8 cellular contexts compared by ENCODE assay signal in the genomic region with DNA sequence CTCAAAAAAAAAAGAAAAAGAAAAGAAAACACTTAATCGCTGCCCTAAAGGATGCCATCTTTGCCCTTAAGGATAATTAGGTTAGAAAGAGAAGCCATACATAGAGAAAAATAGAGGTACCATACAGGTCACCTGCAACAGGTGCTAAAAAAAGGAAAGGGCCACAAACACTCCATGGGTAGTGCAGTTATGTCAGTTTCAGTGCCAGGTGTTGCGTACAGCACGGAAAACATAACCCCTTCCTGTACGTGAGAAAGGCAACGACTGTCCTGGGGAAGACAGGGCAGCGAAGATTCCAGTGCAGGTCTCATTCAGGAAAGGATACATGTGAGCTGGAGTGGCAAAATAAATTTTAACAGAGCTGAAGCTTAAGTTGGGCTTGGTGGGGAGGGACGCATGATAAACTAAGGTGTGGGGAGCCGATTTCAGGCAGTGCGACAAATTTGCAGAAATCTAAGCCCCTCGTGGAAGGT. TPM values are rescaled to one million over a fixed set of nuclear protein-coding genes. Genes with fewer than 3 reads are reported as not detected.
DNase-seq lines count a peak whose midpoint lies in the region; ATAC-seq and TF ChIP-seq lines count a peak whose summit lies in the region.

No MANE protein-coding gene starts in this region.

- intact Hi-C loops in dendritic cell treated with granulocyte-macrophage colony-stimulating factor and Interleukin-4, amounts not matched to agents 40 ng/mL and 50 ng/mL, for 4 days (cut with micrococcal nuclease), result no loop called here
- intact Hi-C loops in natural killer cell (cut with micrococcal nuclease), result loop anchor here (1.0 kb wide), 1 partner anchor 65 kb away; the partner anchor contains the start of gene TFCP2

- H3K4me1 Mint-ChIP-seq in dendritic cell treated with granulocyte-macrophage colony-stimulating factor and Interleukin-4, amounts not matched to agents 40 ng/mL and 50 ng/mL, for 4 days (ENCODE audit: low read depth), result peaks cover 43% of the 10 kb centered on the region
- peaks cover 39 to 44% of the 10 kb centered on the region in 2 donors for H3K4me1 Mint-ChIP-seq in natural killer cell

- H3K27me3 Mint-ChIP-seq in dendritic cell treated with granulocyte-macrophage colony-stimulating factor and Interleukin-4, amounts not matched to agents 40 ng/mL and 50 ng/mL, for 4 days, result peaks cover 2% of the 10 kb centered on the region
- H3K27me3 Mint-ChIP-seq in natural killer cell (ENCODE audit: low read depth in 2 of 2), result no peaks in the 10 kb centered on the region

- H3K9me3 Mint-ChIP-seq in dendritic cell treated with granulocyte-macrophage colony-stimulating factor and Interleukin-4, amounts not matched to agents 40 ng/mL and 50 ng/mL, for 4 days, result no peaks in the 10 kb centered on the region
- H3K9me3 Mint-ChIP-seq in natural killer cell, result no peaks in the 10 kb centered on the region

- peak; percentile 4 for ATAC-seq in GM21381 (IDR thresholded peaks at IDR 0.05; ENCODE audit: unreplicated experiment)
- no peak for ATAC-seq in natural killer cell
- ATAC-seq in HG02973 (IDR thresholded peaks at IDR 0.05; ENCODE audit: unreplicated experiment), result no peak

- TF ChIP-seq CTCF in BE2C (IDR thresholded peaks at IDR 0.05; ENCODE audit: low read depth, low read length) (no peak), natural killer cell (IDR thresholded peaks at IDR 0.05) (no peak)

- peak overlapping the region; percentile 85 for H3K4me3 Mint-ChIP-seq in dendritic cell treated with granulocyte-macrophage colony-stimulating factor and Interleukin-4, amounts not matched to agents 40 ng/mL and 50 ng/mL, for 4 days
- peak overlapping the region; percentile 97 for H3K4me3 Mint-ChIP-seq in natural killer cell

- H3K27me3 ChIP-seq in BE2C, result no peaks in the 10 kb centered on the region

- H3K4me3 ChIP-seq in BE2C (ENCODE audit: low read depth, low read length), result peak overlapping the region; percentile 100

- DNase-seq in BE2C, result no peak
- DNase-seq in NCI-H510A treated with DMSO at 0.1 percent for 48 hours (lab: John Stamatoyannopoulos, UW), result peak; percentile 47
- DNase-seq in natural killer cell, result no peak
- DNase-seq in ecto neural progenitor cell (ENCODE audit: low spot score), result no peak
- DNase-seq in NCI-H128 (lab: John Stamatoyannopoulos, UW; ENCODE audit: unreplicated experiment), result no peak

- H3K4me1 ChIP-seq in BE2C, result peaks cover 3% of the 10 kb centered on the region

- peaks cover 21% of the 10 kb centered on the region for H3K36me3 ChIP-seq in BE2C

- H3K9me3 ChIP-seq in BE2C, result no peaks in the 10 kb centered on the region

- peak overlapping the region; percentile 99 for H3K27ac Mint-ChIP-seq in dendritic cell treated with granulocyte-macrophage colony-stimulating factor and Interleukin-4, amounts not matched to agents 40 ng/mL and 50 ng/mL, for 4 days
- H3K27ac Mint-ChIP-seq in natural killer cell, result peak overlapping the region; percentile 98 to 99

- peaks cover 50% of the 10 kb centered on the region for H3K36me3 Mint-ChIP-seq in dendritic cell treated with granulocyte-macrophage colony-stimulating factor and Interleukin-4, amounts not matched to agents 40 ng/mL and 50 ng/mL, for 4 days (ENCODE audit: low read depth)
- H3K36me3 Mint-ChIP-seq in natural killer cell, result peaks cover 9% of the 10 kb centered on the region

RNA-seq across cellular contexts. Expression of gene DAZAP2, which starts 0.6 kb away (rescaled TPM):
- polyA plus RNA-seq in BE2C (2012; ENCODE audit: insufficient read depth, insufficient read length, low read depth), result 320 TPM
- 100 to 1,000 TPM; 316 to 350 (median 325) TPM for total RNA-seq in natural killer cell

RNA-seq across cellular contexts. Expression of gene POU6F1, which starts 20.2 kb away (rescaled TPM):
- 13.6 TPM for polyA plus RNA-seq in BE2C (2012; ENCODE audit: insufficient read depth, insufficient read length, low read depth)
- 1 to 10 TPM; 5.7 to 6.6 (median 6.0) TPM for total RNA-seq in natural killer cell

RNA-seq across cellular contexts. Expression of gene SMAGP, which starts 32.1 kb away (rescaled TPM):
- 5.8 TPM for polyA plus RNA-seq in BE2C (2012; ENCODE audit: insufficient read depth, insufficient read length, low read depth)
- 10 to 100 TPM in 2 of 3 donors, 1 to 10 TPM in 1; 6.5 to 26.2 (median 19.0) TPM for total RNA-seq in natural killer cell
